9 cellular contexts compared by ENCODE assay signal in the genomic region with DNA sequence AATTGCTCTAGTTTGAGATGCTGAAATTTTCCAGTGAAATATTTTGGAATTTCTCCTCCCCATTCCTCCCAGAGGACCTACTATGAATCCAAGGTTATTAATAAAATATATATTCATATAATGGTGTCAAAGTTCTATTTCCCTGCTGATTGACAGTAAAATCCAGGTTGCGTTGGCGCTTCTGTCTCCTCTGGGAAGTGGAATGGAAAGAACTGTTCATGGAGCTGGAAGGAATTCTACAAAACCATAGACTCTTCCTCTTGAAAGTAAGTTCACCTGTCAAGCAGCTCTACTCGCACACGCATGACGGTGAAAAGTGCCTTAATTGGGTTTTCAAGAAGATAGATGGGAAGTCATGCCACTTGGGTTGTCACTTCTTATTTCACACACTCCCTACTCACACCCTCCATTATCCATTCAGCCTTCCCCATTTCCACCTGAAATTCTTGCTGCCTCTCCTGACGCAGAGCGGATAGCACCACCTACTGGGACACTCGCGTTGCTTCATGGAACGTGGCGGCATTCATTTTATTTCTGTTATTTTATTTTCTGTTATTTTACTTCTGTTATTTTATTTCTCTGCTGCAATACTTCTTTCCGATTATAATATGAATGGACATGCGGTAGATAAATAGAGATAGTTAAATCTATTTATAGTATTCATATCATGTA.
DNase-seq lines count a peak whose midpoint lies in the region; ATAC-seq, FAIRE-seq and TF ChIP-seq lines count a peak whose summit lies in the region.
"Had no signal": no experiment of that assay in that cellular context is flagged by ENCODE, and none has a peak within 500 bp of the region (broad histone marks: within the 10 kb centered on the region; RNA-seq: fewer than 3 reads in every experiment).

No MANE protein-coding gene starts in this region.

- H2AFZ ChIP-seq in SK-N-SH (ENCODE audit: low read depth) = no peak overlapping the region

- no peak for TF ChIP-seq POLR2A in transverse colon (IDR thresholded peaks at IDR 0.05)
- TF ChIP-seq POLR2A in GM12891 (IDR thresholded peaks at IDR 0.05; ENCODE audit: low read depth, low read length) = no peak

- peak; percentile 70 for TF ChIP-seq RAD21 in SK-N-SH (IDR thresholded peaks at IDR 0.05; ENCODE audit: low read length)

- no peaks in the 10 kb centered on the region for H3K36me3 ChIP-seq in SK-N-SH (replicated peaks in 1 of 2; ENCODE audit: control insufficient read depth in 1 of 2, insufficient read depth in 2 of 2, low read length in 1 of 2)
- H3K36me3 ChIP-seq in transverse colon = no peaks in the 10 kb centered on the region

- no peak overlapping the region for H3K9ac ChIP-seq in SK-N-SH

- POLR2A ChIA-PET in SK-N-SH (lab: Yijun Ruan, JAX) = no interaction called here

- no peak overlapping the region for H3K27ac ChIP-seq in SK-N-SH (ENCODE audit: low read depth in 2 of 2, low read length in 1 of 2)
- no peak overlapping the region for H3K27ac ChIP-seq in transverse colon

- CTCF ChIA-PET in SK-N-SH (lab: Yijun Ruan, JAX) = interaction anchor here (0.6 to 0.9 kb wide), 2 partner anchors 17 to 120 kb away, joined by 3 to 4 read pairs; no protein-coding TSS in a partner anchor

- no peak for ATAC-seq in SK-N-SH treated with all-trans-retinoic acid at 6 μM for 48 hours
- ATAC-seq in HG02973 (IDR thresholded peaks at IDR 0.05; ENCODE audit: unreplicated experiment) = no peak
- no peak for ATAC-seq in GM21825 (IDR thresholded peaks at IDR 0.05; ENCODE audit: unreplicated experiment)

- no peak overlapping the region for H3K4me2 ChIP-seq in SK-N-SH

- no peaks in the 10 kb centered on the region for H4K20me1 ChIP-seq in SK-N-SH (ENCODE audit: insufficient read depth)

- intact Hi-C loops in head of caudate nucleus (cut with DNase I) = no loop called here
- intact Hi-C loops in transverse colon (cut with DNase I; ENCODE audit: low total_unique reads) = no loop called here

- in situ Hi-C loops in transverse colon (cut with MboI; ENCODE audit: low pct_ligation_motif_present in 1 of 4, low pct_unique_long_range_greater_than_20kb in 1 of 4, low sequenced_read_pairs in 3 of 4) = no loop called here

- H3F3A ChIP-seq in SK-N-SH (replicated peaks; ENCODE audit: insufficient read depth) = no peaks in the 10 kb centered on the region

- peak; percentile 49 for TF ChIP-seq CTCF in SK-N-SH (IDR thresholded peaks at IDR 0.05)
- TF ChIP-seq CTCF in transverse colon (IDR thresholded peaks at IDR 0.05) = peak in 3 of 5 experiments; percentile 7 to 30 (median 20)

- 57% methylated on average over 13 of the region's 13 CpGs for WGBS in SK-N-SH (ENCODE audit: low lambda C conversion rate)
- 50 to 75% methylated on average over 5 to 13 of the region's 13 CpGs for WGBS in transverse colon (ENCODE audit: low coverage in 1 of 2), 2 donors

- H3K9me2 ChIP-seq in SK-N-SH = no peaks in the 10 kb centered on the region

- DNase-seq in SK-N-SH = peak; percentile 21
- DNase-seq in NOMO-1 (lab: John Stamatoyannopoulos, UW; ENCODE audit: unreplicated experiment in 2 of 2) = peak; percentile 9 to 25
- peak in 34 of 42 donors; percentile 7 to 55 (median 30) for DNase-seq in head of caudate nucleus
- DNase-seq in transverse colon = peak; percentile 9
- DNase-seq in GM12891 (ENCODE audit: insufficient read length, low spot score) = no peak
- DNase-seq: foreskin melanocyte had no signal

- no peaks in the 10 kb centered on the region for H3K79me2 ChIP-seq in SK-N-SH (ENCODE audit: insufficient read depth)

- no peak for TF ChIP-seq EP300 in SK-N-SH (IDR thresholded peaks at IDR 0.05; ENCODE audit: borderline replicate concordance in 1 of 2, low read depth in 1 of 2, low read length in 1 of 2)
- no peak for TF ChIP-seq EP300 in transverse colon (IDR thresholded peaks at IDR 0.05; ENCODE audit: low read depth)

- H3K4me1 ChIP-seq in SK-N-SH (ENCODE audit: control insufficient read depth in 1 of 2, insufficient read depth in 2 of 2, low read depth in 1 of 2, low read length in 1 of 2) (no peaks in the 10 kb centered on the region; a peak in 1 of 4 replicates), transverse colon (no peaks in the 10 kb centered on the region)

- H3K27me3 ChIP-seq in SK-N-SH (ENCODE audit: insufficient read depth) (no peaks in the 10 kb centered on the region), transverse colon (no peaks in the 10 kb centered on the region)

- no peak overlapping the region for H3K4me3 ChIP-seq in SK-N-SH (ENCODE audit: low read depth in 2 of 2, low read length in 1 of 2)
- H3K4me3 ChIP-seq in transverse colon = no peak overlapping the region

- FAIRE-seq in GM12891 (lab: Jason Lieb, UNC) = no peak

- no peaks in the 10 kb centered on the region for H3K9me3 ChIP-seq in SK-N-SH
- no peaks in the 10 kb centered on the region for H3K9me3 ChIP-seq in transverse colon

TF ChIP-seq in SK-N-SH, 30 proteins besides CTCF, POLR2A, EP300 and RAD21:
- TF ChIP-seq SMC3 (IDR thresholded peaks at IDR 0.05; ENCODE audit: low read depth, low read length) (peak; percentile 38), EZH2phosphoT487 (IDR thresholded peaks at IDR 0.05; ENCODE audit: borderline replicate concordance, low read depth) (no peak)

TF ChIP-seq in SK-N-SH treated with all-trans-retinoic acid at 6 μM for 48 hours, 23 proteins besides CTCF, POLR2A, EP300 and RAD21:
- TF ChIP-seq ZNF70 (CRISPR knock-in tag; IDR thresholded peaks at IDR 0.05) (no peak), ZC3H10 (CRISPR knock-in tag; IDR thresholded peaks at IDR 0.05) (no peak), ESRRG (CRISPR knock-in tag; IDR thresholded peaks at IDR 0.05) (no peak), ISL1 (CRISPR knock-in tag; IDR thresholded peaks at IDR 0.05) (no peak), OSR1 (CRISPR knock-in tag; IDR thresholded peaks at IDR 0.05) (no peak), TOX (CRISPR knock-in tag; IDR thresholded peaks at IDR 0.05; ENCODE audit: borderline replicate concordance) (no peak), TCF4 (CRISPR knock-in tag; IDR thresholded peaks at IDR 0.05; ENCODE audit: borderline replicate concordance) (no peak)
TF ChIP-seq in SK-N-SH treated with all-trans-retinoic acid at 6 μM for 48 hours: peak in this region for 0.

TF ChIP-seq in GM12891, 5 proteins besides CTCF, POLR2A, EP300 and RAD21:
- TF ChIP-seq TAF1 (IDR thresholded peaks at IDR 0.05; ENCODE audit: low read depth, low read length) (no peak), POLR2AphosphoS5 (IDR thresholded peaks at IDR 0.05; ENCODE audit: low read depth, low read length) (no peak), POU2F2 (IDR thresholded peaks at IDR 0.05; ENCODE audit: low read depth, low read length) (no peak), SPI1 (IDR thresholded peaks at IDR 0.05; ENCODE audit: low read depth, low read length) (no peak), PAX5 (IDR thresholded peaks at IDR 0.05; ENCODE audit: insufficient read depth, low read length, severe bottlenecking) (no peak)
